Comparison of ENCODE assay signal across 10 cellular contexts in genomic region chr6:170288091-170288631, GRCh38. TPM values are rescaled to one million over a fixed set of nuclear protein-coding genes. Genes with fewer than 3 reads are reported as not detected.
DNase-seq lines count a peak whose midpoint lies in the region; ATAC-seq, FAIRE-seq and TF ChIP-seq lines count a peak whose summit lies in the region.
"Had no signal": no experiment of that assay in that cellular context is flagged by ENCODE, and none has a peak within 500 bp of the region (broad histone marks: within the 10 kb centered on the region; RNA-seq: fewer than 3 reads in every experiment).

No MANE protein-coding gene starts in this region.

- WGBS in smooth muscle cell (ENCODE audit: low lambda C conversion rate), result 63% methylated on average over 33 of the region's 33 CpGs

- peak overlapping the region; percentile 80 for H3K4me3 Mint-ChIP-seq in activated CD4-positive, alpha-beta T cell treated with anti-CD3 and anti-CD28 coated beads, Interleukin-2, amount 10 ng/mL, durations not matched to agents 24 days and 14 days
- H3K4me3 Mint-ChIP-seq in activated T-helper 17 cell treated with anti-CD3 and anti-CD28 coated beads, Interleukin-2, amount 50 U/mL, for 72 hours, result peak overlapping the region; percentile 81

- H3K36me3 ChIP-seq in keratinocyte (ENCODE audit: control insufficient read depth in 2 of 2, extremely low read depth in 1 of 2, insufficient read depth in 2 of 2, low read length in 2 of 2) (peaks cover 22 to 32% of the 10 kb centered on the region in 2 experiments), smooth muscle cell (ENCODE audit: low read depth) (no peaks in the 10 kb centered on the region)

- H2AFZ ChIP-seq in keratinocyte (ENCODE audit: control insufficient read depth, low read length), result no peak overlapping the region
- no peak overlapping the region for H2AFZ ChIP-seq in smooth muscle cell (ENCODE audit: low read depth)

- H3K4me1 ChIP-seq in keratinocyte (ENCODE audit: control insufficient read depth, extremely low read depth, insufficient read depth, low read length) (peaks cover 38% of the 10 kb centered on the region), smooth muscle cell (ENCODE audit: low read depth) (peaks cover 48% of the 10 kb centered on the region)

- no peaks in the 10 kb centered on the region for H3K9me1 ChIP-seq in keratinocyte (ENCODE audit: control insufficient read depth, extremely low read depth, insufficient read depth, low read length)

- H3K27me3 ChIP-seq in keratinocyte (ENCODE audit: control insufficient read depth, extremely low read depth, insufficient read depth, low read length), result no peaks in the 10 kb centered on the region
- H3K27me3 ChIP-seq in smooth muscle cell (ENCODE audit: low read depth), result peaks cover 73% of the 10 kb centered on the region

- H3K79me2 ChIP-seq in keratinocyte (ENCODE audit: control insufficient read depth, insufficient read depth, low read length) (peaks cover 39% of the 10 kb centered on the region), smooth muscle cell (ENCODE audit: low read depth) (no peaks in the 10 kb centered on the region)

- H4K20me1 ChIP-seq in keratinocyte (ENCODE audit: control insufficient read depth, extremely low read depth, insufficient read depth, low read length), result peaks cover 8% of the 10 kb centered on the region
- H4K20me1 ChIP-seq in smooth muscle cell (ENCODE audit: low read depth), result no peaks in the 10 kb centered on the region

- H3K36me3 Mint-ChIP-seq in activated CD4-positive, alpha-beta T cell treated with anti-CD3 and anti-CD28 coated beads, Interleukin-2, amount 10 ng/mL, durations not matched to agents 24 days and 14 days (ENCODE audit: low read depth), result peaks cover 2% of the 10 kb centered on the region
- H3K36me3 Mint-ChIP-seq in activated T-helper 17 cell treated with anti-CD3 and anti-CD28 coated beads, Interleukin-2, amount 50 U/mL, for 72 hours (ENCODE audit: low read depth), result peaks cover 6% of the 10 kb centered on the region

- no peak for FAIRE-seq in keratinocyte (lab: Jason Lieb, UNC)
- FAIRE-seq in GM19239 (lab: Jason Lieb, UNC), result no peak

- no peak for ATAC-seq in activated T-helper 17 cell treated with anti-CD3 and anti-CD28 coated beads, Interleukin-2, amount 50 U/mL, for 72 hours (replicated peaks)
- ATAC-seq in HG02623 (IDR thresholded peaks at IDR 0.05; ENCODE audit: unreplicated experiment), result no peak
- ATAC-seq: SK-N-SH treated with all-trans-retinoic acid at 6 μM for 48 hours had no signal

- H3K27ac ChIP-seq in keratinocyte (ENCODE audit: control insufficient read depth, insufficient read depth, low read length) (peak overlapping the region; percentile 16), smooth muscle cell (ENCODE audit: low read depth) (no peak overlapping the region)

- peaks cover 58% of the 10 kb centered on the region for H3K27me3 Mint-ChIP-seq in activated CD4-positive, alpha-beta T cell treated with anti-CD3 and anti-CD28 coated beads, Interleukin-2, amount 10 ng/mL, durations not matched to agents 24 days and 14 days
- H3K27me3 Mint-ChIP-seq in activated T-helper 17 cell treated with anti-CD3 and anti-CD28 coated beads, Interleukin-2, amount 50 U/mL, for 72 hours, result peaks cover 46% of the 10 kb centered on the region

- H3K9me3 Mint-ChIP-seq in activated CD4-positive, alpha-beta T cell treated with anti-CD3 and anti-CD28 coated beads, Interleukin-2, amount 10 ng/mL, durations not matched to agents 24 days and 14 days, result no peaks in the 10 kb centered on the region
- no peaks in the 10 kb centered on the region for H3K9me3 Mint-ChIP-seq in activated T-helper 17 cell treated with anti-CD3 and anti-CD28 coated beads, Interleukin-2, amount 50 U/mL, for 72 hours

- H3K9me3 ChIP-seq in keratinocyte (ENCODE audit: control insufficient read depth, low read depth, low read length) (no peaks in the 10 kb centered on the region), smooth muscle cell (replicated peaks; ENCODE audit: low read depth) (no peaks in the 10 kb centered on the region)

- H3K4me2 ChIP-seq in keratinocyte (ENCODE audit: control insufficient read depth, extremely low read depth, insufficient read depth, low read depth, low read length), result peak overlapping the region; percentile 79
- H3K4me2 ChIP-seq in smooth muscle cell, result peak overlapping the region; percentile 85

- peaks cover 21% of the 10 kb centered on the region for H3K4me1 Mint-ChIP-seq in activated CD4-positive, alpha-beta T cell treated with anti-CD3 and anti-CD28 coated beads, Interleukin-2, amount 10 ng/mL, durations not matched to agents 24 days and 14 days
- peaks cover 18% of the 10 kb centered on the region for H3K4me1 Mint-ChIP-seq in activated T-helper 17 cell treated with anti-CD3 and anti-CD28 coated beads, Interleukin-2, amount 50 U/mL, for 72 hours

- TF ChIP-seq CTCF in keratinocyte (optimal IDR thresholded peaks at IDR 0.05 in 1 of 3, IDR thresholded peaks at IDR 0.05 in 1 of 3, conservative IDR thresholded peaks at IDR 0.05 in 1 of 3; ENCODE audit: extremely low read depth in 1 of 3, insufficient read depth in 2 of 3, low read length in 3 of 3) (no peak), smooth muscle cell (IDR thresholded peaks at IDR 0.05; ENCODE audit: borderline replicate concordance, insufficient read depth, poor library complexity, severe bottlenecking) (no peak)

- DNase-seq in activated CD4-positive, alpha-beta T cell treated with anti-CD3 and anti-CD28 coated beads, Interleukin-2, amount 10 ng/mL, durations not matched to agents 24 days and 14 days, result no peak
- DNase-seq in activated CD4-positive, alpha-beta T cell treated with anti-CD3 and anti-CD28 coated beads, Interleukin-2, amount 50 U/mL, for 4 hours, result no peak
- DNase-seq in keratinocyte (ENCODE audit: low read depth, low spot score) (no peak), smooth muscle cell (lab: John Stamatoyannopoulos, UW; ENCODE audit: unreplicated experiment) (no peak), GM19239 (ENCODE audit: insufficient read length, low spot score) (no peak)
- DNase-seq in stimulated activated CD4-positive, alpha-beta T cell treated with anti-CD3 and anti-CD28 coated beads, Interleukin-12 subunit alpha, Interleukin-12 subunit beta, amount 100 ng/mL, for 4 hours, result no peak
- DNase-seq: ACHN had no signal

- H3K4me3 ChIP-seq in keratinocyte (ENCODE audit: control insufficient read depth in 2 of 3, extremely low read depth in 1 of 3, insufficient read depth in 2 of 3, low read depth in 1 of 3, low read length in 3 of 3) (peak overlapping the region; percentile 72 to 92 (median 81)), smooth muscle cell (no peak overlapping the region)

- H3K9ac ChIP-seq in keratinocyte (ENCODE audit: control insufficient read depth, extremely low read depth, insufficient read depth, low read length) (peak overlapping the region; percentile 79), smooth muscle cell (ENCODE audit: low read depth) (no peak overlapping the region)

- intact Hi-C loops in activated CD4-positive, alpha-beta T cell treated with anti-CD3 and anti-CD28 coated beads, Interleukin-2, amount 10 ng/mL, durations not matched to agents 24 days and 14 days (cut with micrococcal nuclease), result no loop called here

- H3F3A ChIP-seq in smooth muscle cell (ENCODE audit: low read depth), result no peaks in the 10 kb centered on the region

- no peak overlapping the region for H3K27ac Mint-ChIP-seq in activated CD4-positive, alpha-beta T cell treated with anti-CD3 and anti-CD28 coated beads, Interleukin-2, amount 10 ng/mL, durations not matched to agents 24 days and 14 days
- H3K27ac Mint-ChIP-seq in activated T-helper 17 cell treated with anti-CD3 and anti-CD28 coated beads, Interleukin-2, amount 50 U/mL, for 72 hours, result no peak overlapping the region

- dilution Hi-C loops in keratinocyte (cut with MboI; ENCODE audit: extremely low pct_ligation_motif_present, low sequenced_read_pairs), result no loop called here

RNA-seq across cellular contexts. Expression of gene DLL1, which starts 2.7 kb away (rescaled TPM):
- total RNA-seq in activated CD4-positive, alpha-beta T cell treated with anti-CD3 and anti-CD28 coated beads, Interleukin-2, amount 10 ng/mL, durations not matched to agents 24 days and 14 days, result 0.17 TPM in 1 of 2 replicates, not detected in the other
- total RNA-seq in activated T-helper 17 cell treated with anti-CD3 and anti-CD28 coated beads, Interleukin-2, amount 50 U/mL, for 72 hours, result under 1 TPM; 0.11 to 0.56 TPM
- 6.5 to 14.2 TPM (median 8.2 TPM) in 3 replicates for polyA plus RNA-seq in keratinocyte
- polyA plus RNA-seq in keratinocyte (2011; ENCODE audit: low read depth), result 2.7 TPM
- 2.3 and 4.1 TPM in 2 replicates for polyA plus RNA-seq in keratinocyte (2011; cell fraction: cytosol; rRNA removed)
- polyA plus RNA-seq in keratinocyte (2011; cell fraction: nucleus; rRNA removed), result 30.2 and 36.7 TPM in 2 replicates
- 2.3 and 15.9 TPM in 2 replicates for polyA plus RNA-seq in keratinocyte (2012; ENCODE audit: low replicate concordance)
- 4.0 to 23.8 TPM (median 5.8 TPM) in 3 replicates for polyA minus RNA-seq in keratinocyte
- 9.6 TPM for polyA minus RNA-seq in keratinocyte (2011; cell fraction: cytosol; rRNA and poly(A)+ RNA removed)
- polyA minus RNA-seq in keratinocyte (2011; cell fraction: nucleus; rRNA and poly(A)+ RNA removed), result 22.2 and 23.8 TPM in 2 replicates
- total RNA-seq in smooth muscle cell, result 0.27 and 0.36 TPM in 2 replicates
- polyA plus RNA-seq in smooth muscle cell, result 0.70 and 0.99 TPM in 2 replicates

RNA-seq across cellular contexts. Expression of gene FAM120B, which starts 18.4 kb away (rescaled TPM):
- total RNA-seq in activated CD4-positive, alpha-beta T cell treated with anti-CD3 and anti-CD28 coated beads, Interleukin-2, amount 10 ng/mL, durations not matched to agents 24 days and 14 days, result 18.7 and 19.3 TPM in 2 replicates
- total RNA-seq in activated T-helper 17 cell treated with anti-CD3 and anti-CD28 coated beads, Interleukin-2, amount 50 U/mL, for 72 hours, result 10 to 100 TPM; 22.5 to 27.4 TPM
- polyA plus RNA-seq in keratinocyte, result 17.4 to 18.4 TPM (median 18.3 TPM) in 3 replicates
- polyA plus RNA-seq in keratinocyte (2011; ENCODE audit: low read depth), result 31.0 TPM
- 11.2 and 16.1 TPM in 2 replicates for polyA plus RNA-seq in keratinocyte (2011; cell fraction: cytosol; rRNA removed)
- polyA plus RNA-seq in keratinocyte (2011; cell fraction: nucleus; rRNA removed), result 30.5 and 38.0 TPM in 2 replicates
- polyA plus RNA-seq in keratinocyte (2012; ENCODE audit: low replicate concordance), result 15.5 and 21.1 TPM in 2 replicates
- 34.0 to 46.8 TPM (median 38.6 TPM) in 3 replicates for polyA minus RNA-seq in keratinocyte
- polyA minus RNA-seq in keratinocyte (2011; cell fraction: cytosol; rRNA and poly(A)+ RNA removed), result 13.6 TPM
- polyA minus RNA-seq in keratinocyte (2011; cell fraction: nucleus; rRNA and poly(A)+ RNA removed), result 18.7 and 51.9 TPM in 2 replicates
- 17.8 and 22.8 TPM in 2 replicates for total RNA-seq in smooth muscle cell
- 22.2 and 26.3 TPM in 2 replicates for polyA plus RNA-seq in smooth muscle cell
